Comparison of ENCODE assay signal across 19 cellular contexts in the genomic region with DNA sequence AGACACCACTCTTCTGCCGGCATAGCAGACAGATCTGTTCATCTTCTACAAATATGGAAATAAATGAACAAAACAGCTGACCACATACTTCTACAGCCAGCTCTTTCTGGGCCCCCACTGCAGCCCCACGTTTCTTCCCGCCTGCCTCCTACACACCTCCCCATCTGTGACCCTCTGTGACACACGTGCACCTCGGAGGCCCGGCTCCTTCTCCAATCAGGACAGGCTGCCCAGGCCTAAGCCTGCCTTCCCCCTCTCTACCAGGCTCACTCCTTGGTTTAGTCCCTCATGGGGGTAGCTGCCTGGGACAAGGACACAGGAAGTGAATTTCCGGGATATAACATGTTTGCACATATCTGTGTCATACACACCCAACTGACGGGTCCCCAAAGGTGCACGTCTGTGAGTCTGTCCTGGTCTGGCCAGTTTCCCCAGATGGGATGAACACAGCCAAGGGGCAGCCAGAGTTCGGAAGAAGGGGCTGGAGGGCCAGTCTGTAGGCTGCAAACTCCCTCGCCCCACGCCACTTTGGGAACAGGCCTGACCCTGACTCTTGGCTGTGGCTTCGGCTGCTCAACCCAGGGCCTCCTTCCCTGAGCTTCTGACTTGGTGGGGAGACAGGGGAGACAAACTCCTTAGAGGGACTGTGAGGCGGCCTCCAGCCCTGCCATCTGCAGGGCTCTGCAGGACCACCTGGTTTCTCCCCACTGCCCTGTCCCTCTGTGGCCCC. TPM values are rescaled to one million over a fixed set of nuclear protein-coding genes. Genes with fewer than 3 reads are reported as not detected.
A peak's percentile ranks its signal among the peaks of the same experiment; 100 is the strongest.
DNase-seq lines count a peak whose midpoint lies in the region; TF ChIP-seq lines count a peak whose summit lies in the region.
"Had no signal": no experiment of that assay in that cellular context is flagged by ENCODE, and none has a peak within 500 bp of the region (broad histone marks: within the 10 kb centered on the region; RNA-seq: fewer than 3 reads in every experiment).

No MANE protein-coding gene starts in this region.

- TF ChIP-seq CTCF in Calu3 (IDR thresholded peaks at IDR 0.05; ENCODE audit: unreplicated experiment) (no peak), osteoblast (IDR thresholded peaks at IDR 0.05; ENCODE audit: extremely low read depth, low read depth, low read length) (no peak)

- BruUV-seq in Calu3 (replicated peaks; lab: Mats Ljungman, UMichigan), result no TSS peak

- CTCF ChIA-PET in activated CD4-positive, alpha-beta memory T cell treated with anti-CD3 and anti-CD28 coated beads for 36 hours (lab: Charles Lee), result interaction anchor here (0.7 kb wide), 1 partner anchor 646 kb away, joined by 3 read pairs; no protein-coding TSS in a partner anchor
- CTCF ChIA-PET in activated CD4-positive, alpha-beta memory T cell treated with anti-CD3 and anti-CD28 coated beads, Interleukin-2, amount 10 ng/mL, durations not matched to agents 7 days and 5 days (lab: Charles Lee), result no interaction called here
- CTCF ChIA-PET in Calu3 (lab: Charles Lee), result no interaction called here

- peaks cover 74% of the 10 kb centered on the region for H3K36me3 Mint-ChIP-seq in activated CD4-positive, alpha-beta memory T cell treated with anti-CD3 and anti-CD28 coated beads for 36 hours
- H3K36me3 Mint-ChIP-seq in activated CD4-positive, alpha-beta memory T cell treated with anti-CD3 and anti-CD28 coated beads, Interleukin-2, amount 10 ng/mL, durations not matched to agents 7 days and 5 days (ENCODE audit: low read depth), result peaks cover 78% of the 10 kb centered on the region
- peaks cover 73% of the 10 kb centered on the region for H3K36me3 Mint-ChIP-seq in Calu3 (ENCODE audit: insufficient read depth, unreplicated experiment)
- peaks cover 24% of the 10 kb centered on the region for H3K36me3 Mint-ChIP-seq in activated naive CD8-positive, alpha-beta T cell treated with anti-CD3 and anti-CD28 coated beads for 36 hours

- H3K4me2 ChIP-seq in osteoblast (ENCODE audit: insufficient read depth, low read length), result no peak overlapping the region

- no peaks in the 10 kb centered on the region for H3K27me3 Mint-ChIP-seq in activated CD4-positive, alpha-beta memory T cell treated with anti-CD3 and anti-CD28 coated beads for 36 hours
- H3K27me3 Mint-ChIP-seq in activated CD4-positive, alpha-beta memory T cell treated with anti-CD3 and anti-CD28 coated beads, Interleukin-2, amount 10 ng/mL, durations not matched to agents 7 days and 5 days, result no peaks in the 10 kb centered on the region
- no peaks in the 10 kb centered on the region for H3K27me3 Mint-ChIP-seq in Calu3 (ENCODE audit: unreplicated experiment)
- H3K27me3 Mint-ChIP-seq in activated naive CD8-positive, alpha-beta T cell treated with anti-CD3 and anti-CD28 coated beads for 36 hours, result no peaks in the 10 kb centered on the region
- H3K27me3 Mint-ChIP-seq: B cell had no signal

- no peaks in the 10 kb centered on the region for H3K79me2 ChIP-seq in osteoblast (ENCODE audit: insufficient read depth, low read length)

- no peak overlapping the region for H2AFZ ChIP-seq in osteoblast (ENCODE audit: low read length)

- peak overlapping the region; percentile 45 for H3K27ac Mint-ChIP-seq in activated CD4-positive, alpha-beta memory T cell treated with anti-CD3 and anti-CD28 coated beads for 36 hours
- H3K27ac Mint-ChIP-seq in activated CD4-positive, alpha-beta memory T cell treated with anti-CD3 and anti-CD28 coated beads, Interleukin-2, amount 10 ng/mL, durations not matched to agents 7 days and 5 days, result no peak overlapping the region
- peak overlapping the region; percentile 73 for H3K27ac Mint-ChIP-seq in Calu3 (ENCODE audit: unreplicated experiment)
- H3K27ac Mint-ChIP-seq in activated naive CD8-positive, alpha-beta T cell treated with anti-CD3 and anti-CD28 coated beads for 36 hours, result peak overlapping the region; percentile 17
- H3K27ac Mint-ChIP-seq: B cell had no signal

- no peaks in the 10 kb centered on the region for H3K9me3 Mint-ChIP-seq in activated CD4-positive, alpha-beta memory T cell treated with anti-CD3 and anti-CD28 coated beads for 36 hours
- no peaks in the 10 kb centered on the region for H3K9me3 Mint-ChIP-seq in activated CD4-positive, alpha-beta memory T cell treated with anti-CD3 and anti-CD28 coated beads, Interleukin-2, amount 10 ng/mL, durations not matched to agents 7 days and 5 days
- H3K9me3 Mint-ChIP-seq in Calu3 (ENCODE audit: low read depth, unreplicated experiment), result no peaks in the 10 kb centered on the region
- no peaks in the 10 kb centered on the region for H3K9me3 Mint-ChIP-seq in activated naive CD8-positive, alpha-beta T cell treated with anti-CD3 and anti-CD28 coated beads for 36 hours
- H3K9me3 Mint-ChIP-seq: immature natural killer cell had no signal

- no peak for DNase-seq in activated CD4-positive, alpha-beta memory T cell treated with anti-CD3 and anti-CD28 coated beads for 36 hours
- DNase-seq in activated CD4-positive, alpha-beta memory T cell treated with anti-CD3 and anti-CD28 coated beads, Interleukin-2, amount 10 ng/mL, durations not matched to agents 7 days and 5 days, result no peak
- DNase-seq in Calu3 (no peak), osteoblast (ENCODE audit: insufficient read length, low spot score, missing footprints) (no peak), OCI-M2 (lab: John Stamatoyannopoulos, UW; ENCODE audit: unreplicated experiment) (no peak), T-helper 9 cell (no peak)
- no peak for DNase-seq in activated naive CD8-positive, alpha-beta T cell treated with anti-CD3 and anti-CD28 coated beads for 36 hours
- no peak for DNase-seq in stimulated activated CD4-positive, alpha-beta T cell treated with anti-CD3 and anti-CD28 coated beads, Interleukin-2, amount 100 ng/mL, for 24 hours
- DNase-seq: aorta; central memory CD4-positive, alpha-beta T cell; COR-L47; foreskin fibroblast; immature natural killer cell; left ventricle myocardium inferior; NCI-H1694; NCI-H69; psoas muscle; SW 1271 had no signal

- H3K27ac ChIP-seq in osteoblast (ENCODE audit: low read depth, low read length), result peak overlapping the region; percentile 8
- H3K27ac ChIP-seq: left ventricle myocardium inferior, psoas muscle had no signal

- intact Hi-C loops in activated CD4-positive, alpha-beta memory T cell treated with anti-CD3 and anti-CD28 coated beads for 36 hours (cut with micrococcal nuclease), result no loop called here
- intact Hi-C loops in Calu3 (cut with micrococcal nuclease; ENCODE audit: unreplicated experiment), result no loop called here

- H3K4me3 Mint-ChIP-seq in activated CD4-positive, alpha-beta memory T cell treated with anti-CD3 and anti-CD28 coated beads for 36 hours, result no peak overlapping the region
- H3K4me3 Mint-ChIP-seq in activated CD4-positive, alpha-beta memory T cell treated with anti-CD3 and anti-CD28 coated beads, Interleukin-2, amount 10 ng/mL, durations not matched to agents 7 days and 5 days, result no peak overlapping the region
- no peak overlapping the region for H3K4me3 Mint-ChIP-seq in Calu3 (ENCODE audit: low read depth, unreplicated experiment)
- no peak overlapping the region for H3K4me3 Mint-ChIP-seq in activated naive CD8-positive, alpha-beta T cell treated with anti-CD3 and anti-CD28 coated beads for 36 hours
- H3K4me3 Mint-ChIP-seq: B cell, immature natural killer cell had no signal

- H3K4me1 ChIP-seq in osteoblast (ENCODE audit: insufficient read depth, low read length), result no peaks in the 10 kb centered on the region

- peaks cover 96% of the 10 kb centered on the region for H3K36me3 ChIP-seq in osteoblast (ENCODE audit: insufficient read depth, low read length)

- no peak overlapping the region for H3K4me3 ChIP-seq in osteoblast (ENCODE audit: insufficient read depth, low read length)
- H3K4me3 ChIP-seq: left ventricle myocardium inferior, psoas muscle had no signal

- H3K27me3 ChIP-seq in osteoblast (ENCODE audit: insufficient read depth, low read length), result no peaks in the 10 kb centered on the region

- no peaks in the 10 kb centered on the region for H3K9me3 ChIP-seq in osteoblast (ENCODE audit: low read depth, low read length)
- H3K9me3 ChIP-seq: left ventricle myocardium inferior, psoas muscle had no signal

- peaks cover 2% of the 10 kb centered on the region for H4K20me1 ChIP-seq in osteoblast (ENCODE audit: insufficient read depth, low read length)

- POLR2A ChIA-PET in activated CD4-positive, alpha-beta memory T cell treated with anti-CD3 and anti-CD28 coated beads for 36 hours (lab: Charles Lee), result no interaction called here
- POLR2A ChIA-PET in activated CD4-positive, alpha-beta memory T cell treated with anti-CD3 and anti-CD28 coated beads, Interleukin-2, amount 10 ng/mL, durations not matched to agents 7 days and 5 days (lab: Charles Lee), result interaction anchor here (1.0 kb wide), 1 partner anchor 30 kb away, joined by 3 read pairs; the partner anchor contains the start of gene PITRM1

- no peaks in the 10 kb centered on the region for H3K4me1 Mint-ChIP-seq in activated CD4-positive, alpha-beta memory T cell treated with anti-CD3 and anti-CD28 coated beads for 36 hours (ENCODE audit: low read depth)
- no peaks in the 10 kb centered on the region for H3K4me1 Mint-ChIP-seq in activated CD4-positive, alpha-beta memory T cell treated with anti-CD3 and anti-CD28 coated beads, Interleukin-2, amount 10 ng/mL, durations not matched to agents 7 days and 5 days
- no peaks in the 10 kb centered on the region for H3K4me1 Mint-ChIP-seq in Calu3 (ENCODE audit: low read depth, unreplicated experiment)
- H3K4me1 Mint-ChIP-seq in activated naive CD8-positive, alpha-beta T cell treated with anti-CD3 and anti-CD28 coated beads for 36 hours, result no peaks in the 10 kb centered on the region
- H3K4me1 Mint-ChIP-seq: B cell, immature natural killer cell had no signal

RNA-seq across cellular contexts. Expression of gene PITRM1, which starts 30.3 kb away (rescaled TPM):
- 100 to 1,000 TPM; 103 to 109 TPM for total RNA-seq in activated CD4-positive, alpha-beta memory T cell treated with anti-CD3 and anti-CD28 coated beads for 36 hours
- 10 to 100 TPM; 53.7 to 56.7 TPM for total RNA-seq in activated CD4-positive, alpha-beta memory T cell treated with anti-CD3 and anti-CD28 coated beads, Interleukin-2, amount 10 ng/mL, durations not matched to agents 7 days and 5 days
- total RNA-seq in Calu3 (2022) (65.8 and 70.4 TPM in 2 replicates), osteoblast (89.8 and 92.8 TPM in 2 replicates)
- 10 to 100 TPM; 75.3 to 75.5 TPM for total RNA-seq in activated naive CD8-positive, alpha-beta T cell treated with anti-CD3 and anti-CD28 coated beads for 36 hours
